8 cellular contexts compared by ENCODE assay signal in genomic region chr3:107064445-107065060, GRCh38.
DNase-seq lines count a peak whose midpoint lies in the region; ATAC-seq and TF ChIP-seq lines count a peak whose summit lies in the region.

No MANE protein-coding gene starts in this region.

- no peak overlapping the region for H2AK5ac ChIP-seq in H9 (ENCODE audit: insufficient read length, low read length)

- no peak overlapping the region for H2BK12ac ChIP-seq in H9 (ENCODE audit: insufficient read length, low read depth, low read length)

- intact Hi-C loops in aorta (cut with DNase I): loop anchor here (5.0 kb wide), 3 partner anchors 232 to 447 kb away; no protein-coding TSS in a partner anchor

- no peak overlapping the region for H3K14ac ChIP-seq in H9 (ENCODE audit: insufficient read depth, low read length)

- H3K27me3 ChIP-seq in H9 (ENCODE audit: insufficient read depth, low read length) (no peaks in the 10 kb centered on the region), parathyroid adenoma (ENCODE audit: control insufficient read depth, insufficient read depth, low read length) (no peaks in the 10 kb centered on the region), aorta (ENCODE audit: control insufficient read depth in 1 of 2, insufficient read depth in 2 of 2, low read length in 1 of 2) (no peaks in the 10 kb centered on the region)

- no peak overlapping the region for H3K9ac ChIP-seq in H9 (ENCODE audit: extremely low read depth, insufficient read length, low read length)
- H3K9ac ChIP-seq in parathyroid adenoma: no peak overlapping the region

- H3K79me1 ChIP-seq in H9 (ENCODE audit: insufficient read depth, low read depth, low read length, poor library complexity, severe bottlenecking): no peaks in the 10 kb centered on the region

- H3K36me3 ChIP-seq in parathyroid adenoma (ENCODE audit: control insufficient read depth, insufficient read depth, low read length): no peaks in the 10 kb centered on the region
- H3K36me3 ChIP-seq in aorta (ENCODE audit: control insufficient read depth in 1 of 2, insufficient read depth in 2 of 2, low read length in 1 of 2): no peaks in the 10 kb centered on the region

- H3K23ac ChIP-seq in H9 (ENCODE audit: insufficient read length, low read depth, low read length): no peak overlapping the region

- no peak overlapping the region for H4K91ac ChIP-seq in H9 (ENCODE audit: insufficient read length, low read depth, low read length)

- TF ChIP-seq CTCF in GM10248 (IDR thresholded peaks at IDR 0.05; ENCODE audit: control extremely low read depth, extremely low read depth, low read depth, missing control alignments) (peak; percentile 85), H9 (conservative IDR thresholded peaks at IDR 0.05) (peak; percentile 93), LNCAP (IDR thresholded peaks at IDR 0.05) (peak; percentile 74), parathyroid adenoma (IDR thresholded peaks at IDR 0.05) (peak; percentile 94)

- H3K27ac ChIP-seq in H9 (ENCODE audit: insufficient read length, low read depth, low read length): no peak overlapping the region
- peak overlapping the region; percentile 82 for H3K27ac ChIP-seq in parathyroid adenoma
- H3K27ac ChIP-seq in aorta (ENCODE audit: low read depth in 1 of 2, low read length in 2 of 2): no peak overlapping the region

- H2AFZ ChIP-seq in H9 (ENCODE audit: low read length) (no peak overlapping the region), parathyroid adenoma (peak overlapping the region; percentile 29)

- H3K4me3 Mint-ChIP-seq in H9: no peak overlapping the region

- no peak overlapping the region for H4K8ac ChIP-seq in H9 (replicated peaks; ENCODE audit: insufficient read length, low read depth, low read length)

- no peaks in the 10 kb centered on the region for H3K79me2 ChIP-seq in H9 (ENCODE audit: insufficient read depth, low read length)
- no peaks in the 10 kb centered on the region for H3K79me2 ChIP-seq in parathyroid adenoma

- H3K18ac ChIP-seq in H9 (ENCODE audit: insufficient read length, low read depth, low read length): no peak overlapping the region

- peak; percentile 55 for DNase-seq in GM10248 (ENCODE audit: extremely low spot score)
- peak; percentile 66 for DNase-seq in H9
- peak; percentile 78 for DNase-seq in RPMI7951 (ENCODE audit: low read depth)
- peak; percentile 38 for DNase-seq in activated gamma-delta T cell treated with anti-CD3 and anti-CD28 coated beads, Interleukin-2, amount 50 U/mL, for 16 hours (ENCODE audit: low read depth)
- DNase-seq in globus pallidus (ENCODE audit: low spot score): peak; percentile 92
- peak in 1 of 2 donors; percentile 60 for DNase-seq in aorta

- no peak overlapping the region for H3K4ac ChIP-seq in H9 (ENCODE audit: low read depth, low read length)

- H2BK15ac ChIP-seq in H9 (ENCODE audit: low read depth, low read length): no peak overlapping the region

- CTCF ChIA-PET in GM10248 (lab: Yijun Ruan, JAX): interaction anchor here (0.6 to 2.2 kb wide), 22 partner anchors 8 to 1559 kb away, joined by 3 to 11 read pairs (median 5); no protein-coding TSS in a partner anchor

- peak overlapping the region; percentile 53 to 80 (median 64); a peak in 4 of 7 replicates for H3K27ac Mint-ChIP-seq in H9

- no peak overlapping the region for H2BK5ac ChIP-seq in H9 (ENCODE audit: insufficient read length, low read length)

- peaks cover 0 to 19% (median 10%) of the 10 kb centered on the region in 3 experiments; a peak in 5 of 7 replicates for H3K36me3 Mint-ChIP-seq in H9 (ENCODE audit: insufficient read depth in 1 of 3, low read depth in 3 of 3)

- no peak overlapping the region for H3T11ph ChIP-seq in H9 (ENCODE audit: low read length)

- H3K56ac ChIP-seq in H9 (ENCODE audit: insufficient read length, low read depth, low read length): no peak overlapping the region

- ATAC-seq in aorta (ENCODE audit: low FRiP score): peak; percentile 91

- H3K4me1 ChIP-seq in H9 (ENCODE audit: insufficient read depth, low read length) (peaks cover 3% of the 10 kb centered on the region), parathyroid adenoma (peaks cover 23% of the 10 kb centered on the region), aorta (ENCODE audit: control insufficient read depth in 1 of 2, insufficient read depth in 2 of 2, low read length in 2 of 2) (peaks cover 2 to 5% of the 10 kb centered on the region in 2 donors)

- H2BK120ac ChIP-seq in H9 (ENCODE audit: low read depth, low read length, poor library complexity, severe bottlenecking): no peak overlapping the region

- H3K23me2 ChIP-seq in H9 (ENCODE audit: insufficient read length, low read depth, low read length, poor library complexity, severe bottlenecking): no peaks in the 10 kb centered on the region

- POLR2A ChIA-PET in GM10248 (lab: Yijun Ruan, JAX): no interaction called here

- no peak overlapping the region for H2BK20ac ChIP-seq in H9 (ENCODE audit: low read depth, low read length, poor library complexity, severe bottlenecking)

- H4K5ac ChIP-seq in H9 (ENCODE audit: insufficient read length, low read depth, low read length): no peak overlapping the region

- no peaks in the 10 kb centered on the region for H4K20me1 ChIP-seq in H9 (ENCODE audit: control insufficient read depth, insufficient read depth, insufficient read length)

- H3K4me3 ChIP-seq in parathyroid adenoma (ENCODE audit: low read depth, low read length) (no peak overlapping the region), aorta (ENCODE audit: low read length in 2 of 2) (no peak overlapping the region)

- no peaks in the 10 kb centered on the region for H3K9me3 ChIP-seq in H9 (ENCODE audit: control insufficient read depth, low read depth, low read length)
- no peaks in the 10 kb centered on the region for H3K9me3 ChIP-seq in parathyroid adenoma (ENCODE audit: control insufficient read depth, low read length)
- no peaks in the 10 kb centered on the region for H3K9me3 ChIP-seq in aorta (ENCODE audit: control insufficient read depth, low read length)

- H3K27me3 Mint-ChIP-seq in H9 (ENCODE audit: low read depth): no peaks in the 10 kb centered on the region

- H3K9me3 Mint-ChIP-seq in H9: peaks cover 4 to 7% of the 10 kb centered on the region in 2 experiments; a peak in 3 of 5 replicates

- H3K4me1 Mint-ChIP-seq in H9: peaks cover 32 to 35% of the 10 kb centered on the region in 2 experiments

- WGBS in H9 (ENCODE audit: extremely low coverage, insufficient read length, low lambda C conversion rate): no CpG with 5 or more reads among the region's 8 CpGs
- WGBS in aorta, 2 donors: 1 to 2% methylated on average over 8 of the region's 8 CpGs

- H3K4me2 ChIP-seq in H9 (ENCODE audit: insufficient read depth, insufficient read length, low read length) (no peak overlapping the region), parathyroid adenoma (ENCODE audit: low read length) (no peak overlapping the region)
